ENCODE assay signal across 1 cellular context in the genomic region with DNA sequence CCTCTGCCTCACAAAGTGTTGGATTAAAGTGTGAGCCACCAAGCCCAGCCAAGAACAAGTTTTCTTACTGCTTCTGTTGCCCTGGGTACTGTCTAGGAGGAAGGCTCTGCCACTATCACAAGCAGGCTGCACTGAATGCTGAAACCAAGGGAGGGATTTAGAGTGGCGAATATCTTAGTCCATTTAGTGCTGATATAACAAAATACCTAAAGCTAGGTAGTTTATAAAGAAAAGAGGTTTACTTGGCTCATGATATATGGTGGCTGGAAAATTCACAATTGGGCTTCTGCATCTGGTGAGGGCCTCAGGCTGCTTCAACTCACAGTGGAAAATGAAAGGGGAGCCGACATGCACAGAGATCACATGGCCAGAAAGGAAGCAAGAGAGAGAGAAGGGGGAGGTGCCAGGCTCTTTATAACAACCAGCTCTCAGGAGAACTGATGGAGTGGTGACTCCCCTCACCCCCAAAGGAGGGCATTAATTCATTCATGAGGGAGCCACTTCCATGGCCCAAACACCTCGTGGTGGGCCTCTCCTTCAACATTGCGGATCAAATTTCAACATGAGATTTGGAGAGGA.
TF ChIP-seq lines count a peak whose summit lies in the region.

No MANE protein-coding gene starts in this region.

TF ChIP-seq in HepG2, 621 proteins besides CTCF, POLR2A, EP300 and RAD21:
- TF ChIP-seq, protein P1, sequence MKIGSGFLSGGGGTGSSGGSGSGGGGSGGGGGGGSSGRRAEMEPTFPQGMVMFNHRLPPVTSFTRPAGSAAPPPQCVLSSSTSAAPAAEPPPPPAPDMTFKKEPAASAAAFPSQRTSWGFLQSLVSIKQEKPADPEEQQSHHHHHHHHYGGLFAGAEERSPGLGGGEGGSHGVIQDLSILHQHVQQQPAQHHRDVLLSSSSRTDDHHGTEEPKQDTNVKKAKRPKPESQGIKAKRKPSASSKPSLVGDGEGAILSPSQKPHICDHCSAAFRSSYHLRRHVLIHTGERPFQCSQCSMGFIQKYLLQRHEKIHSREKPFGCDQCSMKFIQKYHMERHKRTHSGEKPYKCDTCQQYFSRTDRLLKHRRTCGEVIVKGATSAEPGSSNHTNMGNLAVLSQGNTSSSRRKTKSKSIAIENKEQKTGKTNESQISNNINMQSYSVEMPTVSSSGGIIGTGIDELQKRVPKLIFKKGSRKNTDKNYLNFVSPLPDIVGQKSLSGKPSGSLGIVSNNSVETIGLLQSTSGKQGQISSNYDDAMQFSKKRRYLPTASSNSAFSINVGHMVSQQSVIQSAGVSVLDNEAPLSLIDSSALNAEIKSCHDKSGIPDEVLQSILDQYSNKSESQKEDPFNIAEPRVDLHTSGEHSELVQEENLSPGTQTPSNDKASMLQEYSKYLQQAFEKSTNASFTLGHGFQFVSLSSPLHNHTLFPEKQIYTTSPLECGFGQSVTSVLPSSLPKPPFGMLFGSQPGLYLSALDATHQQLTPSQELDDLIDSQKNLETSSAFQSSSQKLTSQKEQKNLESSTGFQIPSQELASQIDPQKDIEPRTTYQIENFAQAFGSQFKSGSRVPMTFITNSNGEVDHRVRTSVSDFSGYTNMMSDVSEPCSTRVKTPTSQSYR (CRISPR knock-in tag; IDR thresholded peaks at IDR 0.05; ENCODE audit: borderline replicate concordance), result peak; percentile 25; the same call in 1 of the 2 replicates
- TF ChIP-seq MAFK (conservative IDR thresholded peaks at IDR 0.05 in 1 of 2, IDR thresholded peaks at IDR 0.05 in 1 of 2; ENCODE audit: low read length in 2 of 2), result peak; percentile 72 to 77; a peak in 3 of 4 replicates
- no peak for TF ChIP-seq IKZF4 (CRISPR knock-in tag; IDR thresholded peaks at IDR 0.05; ENCODE audit: borderline replicate concordance, low read depth, not compliant biosample characterization)
- peak; percentile 70 for TF ChIP-seq MAFF (IDR thresholded peaks at IDR 0.05; ENCODE audit: low read depth, low read length)
TF ChIP-seq in HepG2: peak in this region for 3.
